2 cellular contexts compared by ENCODE assay signal in the genomic region with DNA sequence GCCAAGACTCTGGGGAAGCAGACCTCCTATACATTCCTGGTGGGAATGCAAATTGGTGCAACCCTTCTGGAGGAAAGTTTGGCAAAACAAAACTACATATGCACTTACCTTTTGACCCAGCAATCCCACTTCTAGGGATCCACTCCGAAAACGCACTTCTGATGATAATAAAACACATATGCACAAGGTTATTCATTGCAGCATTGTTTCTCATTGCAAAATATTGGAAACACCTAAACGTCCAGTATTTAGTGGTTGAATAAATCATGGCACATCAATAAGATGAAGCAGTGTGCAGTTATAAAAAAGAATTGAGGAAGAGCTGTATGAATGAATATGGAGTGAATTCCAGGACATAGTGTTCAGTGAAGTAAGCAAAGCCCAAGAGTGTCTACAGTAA.
TF ChIP-seq lines count a peak whose summit lies in the region.

No MANE protein-coding gene starts in this region.

TF ChIP-seq in A549, 52 proteins besides CTCF, POLR2A, EP300 and RAD21:
- TF ChIP-seq, protein P1, sequence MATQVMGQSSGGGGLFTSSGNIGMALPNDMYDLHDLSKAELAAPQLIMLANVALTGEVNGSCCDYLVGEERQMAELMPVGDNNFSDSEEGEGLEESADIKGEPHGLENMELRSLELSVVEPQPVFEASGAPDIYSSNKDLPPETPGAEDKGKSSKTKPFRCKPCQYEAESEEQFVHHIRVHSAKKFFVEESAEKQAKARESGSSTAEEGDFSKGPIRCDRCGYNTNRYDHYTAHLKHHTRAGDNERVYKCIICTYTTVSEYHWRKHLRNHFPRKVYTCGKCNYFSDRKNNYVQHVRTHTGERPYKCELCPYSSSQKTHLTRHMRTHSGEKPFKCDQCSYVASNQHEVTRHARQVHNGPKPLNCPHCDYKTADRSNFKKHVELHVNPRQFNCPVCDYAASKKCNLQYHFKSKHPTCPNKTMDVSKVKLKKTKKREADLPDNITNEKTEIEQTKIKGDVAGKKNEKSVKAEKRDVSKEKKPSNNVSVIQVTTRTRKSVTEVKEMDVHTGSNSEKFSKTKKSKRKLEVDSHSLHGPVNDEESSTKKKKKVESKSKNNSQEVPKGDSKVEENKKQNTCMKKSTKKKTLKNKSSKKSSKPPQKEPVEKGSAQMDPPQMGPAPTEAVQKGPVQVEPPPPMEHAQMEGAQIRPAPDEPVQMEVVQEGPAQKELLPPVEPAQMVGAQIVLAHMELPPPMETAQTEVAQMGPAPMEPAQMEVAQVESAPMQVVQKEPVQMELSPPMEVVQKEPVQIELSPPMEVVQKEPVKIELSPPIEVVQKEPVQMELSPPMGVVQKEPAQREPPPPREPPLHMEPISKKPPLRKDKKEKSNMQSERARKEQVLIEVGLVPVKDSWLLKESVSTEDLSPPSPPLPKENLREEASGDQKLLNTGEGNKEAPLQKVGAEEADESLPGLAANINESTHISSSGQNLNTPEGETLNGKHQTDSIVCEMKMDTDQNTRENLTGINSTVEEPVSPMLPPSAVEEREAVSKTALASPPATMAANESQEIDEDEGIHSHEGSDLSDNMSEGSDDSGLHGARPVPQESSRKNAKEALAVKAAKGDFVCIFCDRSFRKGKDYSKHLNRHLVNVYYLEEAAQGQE (IDR thresholded peaks at IDR 0.05) = no peak
- TF ChIP-seq JUN (IDR thresholded peaks at IDR 0.05) = no peak
- TF ChIP-seq, protein P2, sequence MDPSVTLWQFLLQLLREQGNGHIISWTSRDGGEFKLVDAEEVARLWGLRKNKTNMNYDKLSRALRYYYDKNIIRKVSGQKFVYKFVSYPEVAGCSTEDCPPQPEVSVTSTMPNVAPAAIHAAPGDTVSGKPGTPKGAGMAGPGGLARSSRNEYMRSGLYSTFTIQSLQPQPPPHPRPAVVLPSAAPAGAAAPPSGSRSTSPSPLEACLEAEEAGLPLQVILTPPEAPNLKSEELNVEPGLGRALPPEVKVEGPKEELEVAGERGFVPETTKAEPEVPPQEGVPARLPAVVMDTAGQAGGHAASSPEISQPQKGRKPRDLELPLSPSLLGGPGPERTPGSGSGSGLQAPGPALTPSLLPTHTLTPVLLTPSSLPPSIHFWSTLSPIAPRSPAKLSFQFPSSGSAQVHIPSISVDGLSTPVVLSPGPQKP (IDR thresholded peaks at IDR 0.05; ENCODE audit: low read depth, low read length) = no peak
- TF ChIP-seq ZNF302 (CRISPR knock-in tag; IDR thresholded peaks at IDR 0.05) = no peak
- TF ChIP-seq PBX3 (IDR thresholded peaks at IDR 0.05) = no peak
- TF ChIP-seq EHMT2 (IDR thresholded peaks at IDR 0.05; ENCODE audit: low read depth) = no peak
- TF ChIP-seq E2F6 (IDR thresholded peaks at IDR 0.05; ENCODE audit: borderline replicate concordance, low read depth) = no peak
- TF ChIP-seq MAZ (IDR thresholded peaks at IDR 0.05; ENCODE audit: borderline replicate concordance, low read depth, low read length) = no peak
- no peak for TF ChIP-seq HOXB13 (CRISPR knock-in tag; IDR thresholded peaks at IDR 0.05; ENCODE audit: low read depth)
- no peak for TF ChIP-seq MYC (IDR thresholded peaks at IDR 0.05; ENCODE audit: borderline replicate concordance, low read length)
- no peak for TF ChIP-seq RFX5 (IDR thresholded peaks at IDR 0.05)
- TF ChIP-seq CBX2 (IDR thresholded peaks at IDR 0.05; ENCODE audit: borderline replicate concordance, low read depth) = no peak
- TF ChIP-seq TFCP2L1 (CRISPR knock-in tag; IDR thresholded peaks at IDR 0.05) = no peak
- TF ChIP-seq NFE2L2 (conservative IDR thresholded peaks at IDR 0.05; ENCODE audit: low read length) = no peak
- no peak for TF ChIP-seq FOSL2 (IDR thresholded peaks at IDR 0.05)
- no peak for TF ChIP-seq FOSL2 (CRISPR knock-in tag; IDR thresholded peaks at IDR 0.05)
- TF ChIP-seq CEBPB (IDR thresholded peaks at IDR 0.05) = no peak
- no peak for TF ChIP-seq RARB (CRISPR knock-in tag; IDR thresholded peaks at IDR 0.05)
TF ChIP-seq in A549: peak in this region for 0.

TF ChIP-seq in WTC11, 78 proteins besides CTCF, POLR2A, EP300 and RAD21 (continued from another document):
- TF ChIP-seq ARID4B (CRISPR knock-in tag; IDR thresholded peaks at IDR 0.05; ENCODE audit: borderline replicate concordance) (no peak), ZNF671 (CRISPR knock-in tag; IDR thresholded peaks at IDR 0.05) (no peak), NFYB (CRISPR knock-in tag; conservative IDR thresholded peaks at IDR 0.05; ENCODE audit: low read depth) (no peak), ZNF512 (CRISPR knock-in tag; IDR thresholded peaks at IDR 0.05; ENCODE audit: borderline replicate concordance) (no peak), MLX (CRISPR knock-in tag; IDR thresholded peaks at IDR 0.05) (no peak), ZNF121 (CRISPR knock-in tag; IDR thresholded peaks at IDR 0.05) (no peak), GRHL2 (CRISPR knock-in tag; IDR thresholded peaks at IDR 0.05; ENCODE audit: insufficient replicate concordance, severe bottlenecking) (no peak), USF2 (CRISPR knock-in tag; IDR thresholded peaks at IDR 0.05) (no peak)
- TF ChIP-seq, protein P3, sequence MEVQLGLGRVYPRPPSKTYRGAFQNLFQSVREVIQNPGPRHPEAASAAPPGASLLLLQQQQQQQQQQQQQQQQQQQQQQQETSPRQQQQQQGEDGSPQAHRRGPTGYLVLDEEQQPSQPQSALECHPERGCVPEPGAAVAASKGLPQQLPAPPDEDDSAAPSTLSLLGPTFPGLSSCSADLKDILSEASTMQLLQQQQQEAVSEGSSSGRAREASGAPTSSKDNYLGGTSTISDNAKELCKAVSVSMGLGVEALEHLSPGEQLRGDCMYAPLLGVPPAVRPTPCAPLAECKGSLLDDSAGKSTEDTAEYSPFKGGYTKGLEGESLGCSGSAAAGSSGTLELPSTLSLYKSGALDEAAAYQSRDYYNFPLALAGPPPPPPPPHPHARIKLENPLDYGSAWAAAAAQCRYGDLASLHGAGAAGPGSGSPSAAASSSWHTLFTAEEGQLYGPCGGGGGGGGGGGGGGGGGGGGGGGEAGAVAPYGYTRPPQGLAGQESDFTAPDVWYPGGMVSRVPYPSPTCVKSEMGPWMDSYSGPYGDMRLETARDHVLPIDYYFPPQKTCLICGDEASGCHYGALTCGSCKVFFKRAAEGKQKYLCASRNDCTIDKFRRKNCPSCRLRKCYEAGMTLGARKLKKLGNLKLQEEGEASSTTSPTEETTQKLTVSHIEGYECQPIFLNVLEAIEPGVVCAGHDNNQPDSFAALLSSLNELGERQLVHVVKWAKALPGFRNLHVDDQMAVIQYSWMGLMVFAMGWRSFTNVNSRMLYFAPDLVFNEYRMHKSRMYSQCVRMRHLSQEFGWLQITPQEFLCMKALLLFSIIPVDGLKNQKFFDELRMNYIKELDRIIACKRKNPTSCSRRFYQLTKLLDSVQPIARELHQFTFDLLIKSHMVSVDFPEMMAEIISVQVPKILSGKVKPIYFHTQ (CRISPR knock-in tag; IDR thresholded peaks at IDR 0.05) = no peak
